Comparison of ENCODE assay signal across 8 cellular contexts in the genomic region with DNA sequence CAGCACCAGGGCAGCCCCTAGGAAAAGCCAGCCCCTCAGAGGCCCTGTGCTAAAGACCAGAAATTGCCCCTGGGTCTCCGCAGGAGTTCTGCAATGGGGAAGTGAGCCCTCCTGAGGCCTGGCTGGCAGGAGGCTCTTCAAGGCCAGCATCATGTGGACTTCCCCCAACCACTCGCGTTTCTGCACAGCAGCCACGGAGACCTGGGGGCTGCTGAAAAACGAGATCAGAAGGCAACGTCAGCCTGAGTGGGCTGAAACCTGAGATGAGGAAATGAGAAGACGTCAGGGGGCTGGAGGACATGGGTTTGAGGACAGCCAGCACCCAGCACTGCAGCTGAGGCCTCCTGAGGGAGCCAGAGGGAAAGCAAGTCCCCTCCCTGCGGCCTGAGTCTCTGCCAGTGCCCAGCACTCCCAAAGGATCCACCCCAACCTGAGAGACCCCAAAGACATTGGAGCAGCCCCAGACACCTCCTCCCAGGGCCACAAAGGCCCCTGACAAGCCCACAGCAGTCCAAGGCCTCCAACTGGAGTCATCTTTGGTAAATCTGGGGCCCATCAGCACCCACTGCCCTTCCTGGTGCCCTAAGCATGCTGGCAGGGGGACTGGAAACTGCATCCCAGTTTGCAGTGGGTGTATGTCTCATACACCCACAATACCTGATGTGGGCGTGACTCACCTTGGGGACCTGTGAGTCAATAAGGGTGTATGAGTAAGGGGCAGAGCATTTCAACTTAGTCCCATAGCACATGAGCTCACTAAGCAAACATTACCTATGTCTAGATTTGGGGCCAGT. TPM values are rescaled to one million over a fixed set of nuclear protein-coding genes. Genes with fewer than 3 reads are reported as not detected.
DNase-seq lines count a peak whose midpoint lies in the region; ATAC-seq and TF ChIP-seq lines count a peak whose summit lies in the region.

No MANE protein-coding gene starts in this region.

- intact Hi-C loops in activated CD8-positive, alpha-beta T cell treated with anti-CD3 and anti-CD28 coated beads for 36 hours (cut with micrococcal nuclease) = no loop called here
- intact Hi-C loops in lower lobe of right lung (cut with DNase I) = no loop called here

- no peak overlapping the region for H3K27ac ChIP-seq in lower lobe of right lung

- H3K9me3 ChIP-seq in lower lobe of right lung = no peaks in the 10 kb centered on the region

- no peak overlapping the region for H3K4me3 ChIP-seq in AG04449 (ENCODE audit: low read depth, low read length)
- H3K4me3 ChIP-seq in lower lobe of right lung = no peak overlapping the region
- H3K4me3 ChIP-seq in H7 (ENCODE audit: insufficient read depth, low read depth, low read length) = no peak overlapping the region

- no peaks in the 10 kb centered on the region for H3K9me3 Mint-ChIP-seq in activated CD8-positive, alpha-beta T cell treated with anti-CD3 and anti-CD28 coated beads for 36 hours

- CTCF ChIA-PET in AG04449 (lab: Yijun Ruan, JAX) = interaction anchor here (0.7 to 32.0 kb wide), 5 partner anchors 10 to 40 kb away, joined by 3 to 1700 read pairs (median 7); a partner anchor contains a TSS
- CTCF ChIA-PET in activated CD8-positive, alpha-beta T cell treated with anti-CD3 and anti-CD28 coated beads for 36 hours (lab: Charles Lee) = interaction anchor here (1.1 to 5.3 kb wide), 5 partner anchors 11 to 35 kb away, joined by 3 to 40 read pairs (median 8); no protein-coding TSS in a partner anchor

- H3K36me3 Mint-ChIP-seq in activated CD8-positive, alpha-beta T cell treated with anti-CD3 and anti-CD28 coated beads for 36 hours (ENCODE audit: low read depth) = peaks cover 2% of the 10 kb centered on the region

- peaks cover 19% of the 10 kb centered on the region for H3K4me1 ChIP-seq in lower lobe of right lung

- H3K4me1 Mint-ChIP-seq in activated CD8-positive, alpha-beta T cell treated with anti-CD3 and anti-CD28 coated beads for 36 hours (ENCODE audit: low read depth) = peaks cover 98% of the 10 kb centered on the region

- H3K27me3 Mint-ChIP-seq in activated CD8-positive, alpha-beta T cell treated with anti-CD3 and anti-CD28 coated beads for 36 hours = no peaks in the 10 kb centered on the region

- peak overlapping the region; percentile 98 for H3K27ac Mint-ChIP-seq in activated CD8-positive, alpha-beta T cell treated with anti-CD3 and anti-CD28 coated beads for 36 hours

- H3K36me3 ChIP-seq in lower lobe of right lung = no peaks in the 10 kb centered on the region
- H3K36me3 ChIP-seq in H7 (replicated peaks; ENCODE audit: control insufficient read depth, insufficient read depth, low read length) = no peaks in the 10 kb centered on the region

- POLR2A ChIA-PET in AG04449 (lab: Yijun Ruan, JAX) = interaction anchor here (0.7 to 3.0 kb wide), 5 partner anchors 11 to 20 kb away, joined by 3 to 12 read pairs (median 3); no protein-coding TSS in a partner anchor
- POLR2A ChIA-PET in activated CD8-positive, alpha-beta T cell treated with anti-CD3 and anti-CD28 coated beads for 36 hours (lab: Charles Lee) = interaction anchor here (0.9 to 6.1 kb wide), 7 partner anchors 8 to 144 kb away, joined by 3 to 47 read pairs (median 3); a partner anchor contains a TSS

- peak; percentile 15 for TF ChIP-seq CTCF in AG04449 (IDR thresholded peaks at IDR 0.05; ENCODE audit: insufficient read depth, low read length, missing control alignments)
- TF ChIP-seq CTCF in activated CD8-positive, alpha-beta T cell treated with anti-CD3 and anti-CD28 coated beads for 36 hours (IDR thresholded peaks at IDR 0.05) = no peak
- TF ChIP-seq CTCF in lower lobe of right lung (IDR thresholded peaks at IDR 0.05) = no peak

- DNase-seq in AG04449 (ENCODE audit: low read depth, low spot score) (no peak), lower lobe of right lung (no peak), NCI-H748 treated with DMSO at 0.1 percent for 48 hours (lab: John Stamatoyannopoulos, UW) (no peak), NCI-H1436 treated with DMSO at 0.1 percent for 48 hours (lab: John Stamatoyannopoulos, UW) (no peak), H7 (no peak)
- peak; percentile 91 for DNase-seq in activated CD8-positive, alpha-beta T cell treated with anti-CD3 and anti-CD28 coated beads for 36 hours

- peak; percentile 26 for ATAC-seq in GM18870 (IDR thresholded peaks at IDR 0.05; ENCODE audit: unreplicated experiment)
- peak; percentile 32 for ATAC-seq in HG03521 (IDR thresholded peaks at IDR 0.05; ENCODE audit: unreplicated experiment)
- ATAC-seq in activated CD8-positive, alpha-beta T cell treated with anti-CD3 and anti-CD28 coated beads for 36 hours = peak; percentile 42
- ATAC-seq in lower lobe of right lung = peak; percentile 29 to 38

- peak overlapping the region; percentile 49 for H3K4me3 Mint-ChIP-seq in activated CD8-positive, alpha-beta T cell treated with anti-CD3 and anti-CD28 coated beads for 36 hours

- H3K27me3 ChIP-seq in lower lobe of right lung (ENCODE audit: low read depth) (peaks cover 3% of the 10 kb centered on the region), H7 (ENCODE audit: control insufficient read depth, insufficient read depth, low read length) (no peaks in the 10 kb centered on the region)

RNA-seq across cellular contexts. Expression of a gene that starts 29.2 kb away (rescaled TPM):
- under 1 TPM; 0.29 to 0.31 TPM for total RNA-seq in activated CD8-positive, alpha-beta T cell treated with anti-CD3 and anti-CD28 coated beads for 36 hours
- total RNA-seq in lower lobe of right lung = 0.59 TPM
- 5.2 and 5.6 TPM in 2 replicates for total RNA-seq in H7 (2014; rRNA removed; shearing (Covaris generic))

RNA-seq across cellular contexts. Expression of a gene that starts 37.1 kb away (rescaled TPM):
- 10 to 100 TPM; 62.4 TPM for total RNA-seq in activated CD8-positive, alpha-beta T cell treated with anti-CD3 and anti-CD28 coated beads for 36 hours
- total RNA-seq in lower lobe of right lung = 4.6 TPM
- 26.8 and 36.0 TPM in 2 replicates for total RNA-seq in H7 (2014; rRNA removed; shearing (Covaris generic))
